In genomic region chr14:105357626-105358025, GRCh38 we compare ENCODE assay signal across 16 cellular contexts. TPM values are rescaled to one million over a fixed set of nuclear protein-coding genes. Genes with fewer than 3 reads are reported as not detected.
"Had no signal": no experiment of that assay in that cellular context is flagged by ENCODE, and none has a peak within 500 bp of the region (broad histone marks: within the 10 kb centered on the region; RNA-seq: fewer than 3 reads in every experiment).

No MANE protein-coding gene starts in this region.

- H3K27me3 Mint-ChIP-seq: naive thymus-derived CD8-positive, alpha-beta T cell; progenitor cell of endocrine pancreas; stimulated activated naive CD8-positive, alpha-beta T cell treated with anti-CD3 and anti-CD28 coated beads, Interleukin-15, Interleukin-2, amounts not matched to agents 100 ng/mL and 50 ng/mL, for 24 hours had no signal

- H3K27ac Mint-ChIP-seq: immature natural killer cell; naive thymus-derived CD8-positive, alpha-beta T cell; progenitor cell of endocrine pancreas; stimulated activated naive CD8-positive, alpha-beta T cell treated with anti-CD3 and anti-CD28 coated beads, Interleukin-15, Interleukin-2, amounts not matched to agents 100 ng/mL and 50 ng/mL, for 24 hours had no signal

- H3K36me3 ChIP-seq: ovary had no signal

- H3K4me3 Mint-ChIP-seq: immature natural killer cell; naive thymus-derived CD8-positive, alpha-beta T cell; neural crest cell; stimulated activated naive CD8-positive, alpha-beta T cell treated with anti-CD3 and anti-CD28 coated beads, Interleukin-15, Interleukin-2, amounts not matched to agents 100 ng/mL and 50 ng/mL, for 24 hours had no signal

- H3K27me3 ChIP-seq: ovary, transverse colon had no signal

- ATAC-seq: left colon; mucosa of descending colon; naive thymus-derived CD8-positive, alpha-beta T cell had no signal

- H3K4me1 Mint-ChIP-seq: immature natural killer cell; naive thymus-derived CD8-positive, alpha-beta T cell; neural crest cell had no signal

- DNase-seq: central memory CD4-positive, alpha-beta T cell; effector CD8-positive, alpha-beta T cell; immature natural killer cell; left colon; mucosa of descending colon; nucleus accumbens; small intestine; stimulated activated CD4-positive, alpha-beta T cell treated with anti-CD3 and anti-CD28 coated beads, Interleukin-12 subunit alpha, Interleukin-12 subunit beta, amount 100 ng/mL, for 4 hours; transverse colon had no signal

- H3K4me1 ChIP-seq: transverse colon had no signal

- H3K9me3 Mint-ChIP-seq: immature natural killer cell; naive thymus-derived CD8-positive, alpha-beta T cell; neural crest cell; stimulated activated naive CD8-positive, alpha-beta T cell treated with anti-CD3 and anti-CD28 coated beads, Interleukin-15, Interleukin-2, amounts not matched to agents 100 ng/mL and 50 ng/mL, for 24 hours had no signal

- H3K9me3 ChIP-seq: mucosa of descending colon, ovary, thoracic aorta, transverse colon had no signal

- H3K27ac ChIP-seq: coronary artery, ovary, thoracic aorta, transverse colon had no signal

- H3K4me3 ChIP-seq: coronary artery, mucosa of descending colon, ovary, thoracic aorta, transverse colon had no signal

RNA-seq across cellular contexts. Expression of gene TEX22, which starts 40.7 kb away (rescaled TPM):
- total RNA-seq: thoracic aorta had no signal
